8 cellular contexts compared by ENCODE assay signal in genomic region chr4:6673660-6674499, GRCh38. TPM values are rescaled to one million over a fixed set of nuclear protein-coding genes. Genes with fewer than 3 reads are reported as not detected.
DNase-seq lines count a peak whose midpoint lies in the region.

No MANE protein-coding gene starts in this region.

- H3K27me3 ChIP-seq in H7 (ENCODE audit: control insufficient read depth, insufficient read depth, low read length) (no peaks in the 10 kb centered on the region), MG63 (no peaks in the 10 kb centered on the region)

- in situ Hi-C loops in G401 (cut with HindIII; ENCODE audit: low sequenced_read_pairs) (loop anchor here (25.0 kb wide), 1 partner anchor 112 kb away; no protein-coding TSS in a partner anchor), SK-MEL-5 (cut with HindIII; ENCODE audit: low pct_unique_long_range_greater_than_20kb, low sequenced_read_pairs) (no loop called here)

- no peaks in the 10 kb centered on the region for H3K9me3 ChIP-seq in MG63

- DNase-seq in G401 (ENCODE audit: low spot score) (peak; percentile 94), H7 (peak; percentile 99), MG63 (peak; percentile 93), SK-MEL-5 (ENCODE audit: low read depth, low spot score) (peak; percentile 93), glomerular visceral epithelial cell (ENCODE audit: extremely low spot score) (peak; percentile 92), occipital lobe (lab: John Stamatoyannopoulos, UW) (peak; percentile 87)
- DNase-seq in activated naive CD4-positive, alpha-beta T cell treated with anti-CD3 and anti-CD28 coated beads, Interleukin-2, amount 50 U/mL, for 16 hours: peak; percentile 94

- H3K36me3 ChIP-seq in H7 (replicated peaks; ENCODE audit: control insufficient read depth, insufficient read depth, low read length): peaks cover 12% of the 10 kb centered on the region
- H3K36me3 ChIP-seq in MG63: peaks cover 8% of the 10 kb centered on the region

- H3K27ac ChIP-seq in temporal lobe (ENCODE audit: low read depth, low read length): peak overlapping the region; percentile 90

- H3K4me3 ChIP-seq in H7 (ENCODE audit: insufficient read depth, low read depth, low read length) (peak overlapping the region; percentile 74), MG63 (peak overlapping the region; percentile 59)

RNA-seq across cellular contexts. Expression of gene S100P, which starts 19.8 kb away (rescaled TPM):
- total RNA-seq in G401 (2014; rRNA removed; shearing (Covaris generic)): not detected in 2 replicates
- not detected in 2 replicates for total RNA-seq in H7 (2014; rRNA removed; shearing (Covaris generic))
- total RNA-seq in MG63 (2014; rRNA removed; shearing (Covaris generic); ENCODE audit: low replicate concordance): not detected in 2 replicates
- 0.40 TPM in 1 of 2 replicates, not detected in the other for total RNA-seq in SK-MEL-5 (2014; rRNA removed; shearing (Covaris generic))
- polyA plus RNA-seq in SK-MEL-5 (2015; cell fraction: cytosol; rRNA removed): not detected in 2 replicates
- polyA plus RNA-seq in SK-MEL-5 (2015; cell fraction: nucleus; rRNA removed): not detected in 2 replicates
- 1.6 TPM for total RNA-seq in occipital lobe
- 2.0 TPM for total RNA-seq in temporal lobe

RNA-seq across cellular contexts. Expression of gene MRFAP1, which starts 33.4 kb away (rescaled TPM):
- total RNA-seq in G401 (2014; rRNA removed; shearing (Covaris generic)): 291 and 303 TPM in 2 replicates
- 82.2 and 83.2 TPM in 2 replicates for total RNA-seq in H7 (2014; rRNA removed; shearing (Covaris generic))
- total RNA-seq in MG63 (2014; rRNA removed; shearing (Covaris generic); ENCODE audit: low replicate concordance): 155 and 175 TPM in 2 replicates
- total RNA-seq in SK-MEL-5 (2014; rRNA removed; shearing (Covaris generic)): 45.0 and 49.8 TPM in 2 replicates
- 213 and 214 TPM in 2 replicates for polyA plus RNA-seq in SK-MEL-5 (2015; cell fraction: cytosol; rRNA removed)
- 39.0 and 43.5 TPM in 2 replicates for polyA plus RNA-seq in SK-MEL-5 (2015; cell fraction: nucleus; rRNA removed)
- total RNA-seq in occipital lobe: 90.0 TPM
- 96.1 TPM for total RNA-seq in temporal lobe

RNA-seq across cellular contexts. Expression of gene MRFAP1L1, which starts 35.8 kb away (rescaled TPM):
- 1.7 and 2.1 TPM in 2 replicates for total RNA-seq in G401 (2014; rRNA removed; shearing (Covaris generic))
- total RNA-seq in H7 (2014; rRNA removed; shearing (Covaris generic)): 49.0 and 52.5 TPM in 2 replicates
- total RNA-seq in MG63 (2014; rRNA removed; shearing (Covaris generic); ENCODE audit: low replicate concordance): 22.8 and 36.4 TPM in 2 replicates
- 50.4 and 51.4 TPM in 2 replicates for total RNA-seq in SK-MEL-5 (2014; rRNA removed; shearing (Covaris generic))
- polyA plus RNA-seq in SK-MEL-5 (2015; cell fraction: cytosol; rRNA removed): 41.4 and 43.3 TPM in 2 replicates
- polyA plus RNA-seq in SK-MEL-5 (2015; cell fraction: nucleus; rRNA removed): 32.7 and 45.9 TPM in 2 replicates
- total RNA-seq in occipital lobe (90.8 TPM), temporal lobe (81.1 TPM)

RNA-seq across cellular contexts. Expression of gene BLOC1S4, which starts 42.1 kb away (rescaled TPM):
- total RNA-seq in G401 (2014; rRNA removed; shearing (Covaris generic)): 31.7 and 38.6 TPM in 2 replicates
- total RNA-seq in H7 (2014; rRNA removed; shearing (Covaris generic)): 35.5 and 39.7 TPM in 2 replicates
- 15.6 and 16.0 TPM in 2 replicates for total RNA-seq in MG63 (2014; rRNA removed; shearing (Covaris generic); ENCODE audit: low replicate concordance)
- total RNA-seq in SK-MEL-5 (2014; rRNA removed; shearing (Covaris generic)): 12.4 and 12.9 TPM in 2 replicates
- 16.0 and 21.7 TPM in 2 replicates for polyA plus RNA-seq in SK-MEL-5 (2015; cell fraction: cytosol; rRNA removed)
- 11.0 and 15.7 TPM in 2 replicates for polyA plus RNA-seq in SK-MEL-5 (2015; cell fraction: nucleus; rRNA removed)
- 9.4 TPM for total RNA-seq in occipital lobe
- total RNA-seq in temporal lobe: 9.3 TPM

Comparison
In these comparisons a context has a peak if more than half of its experiments do, and no peak if none do; other contexts are left out.
1. Peak in every context shown above with its lines: DNase-seq, H3K4me3 ChIP-seq and H3K27ac ChIP-seq.